In the genomic region with DNA sequence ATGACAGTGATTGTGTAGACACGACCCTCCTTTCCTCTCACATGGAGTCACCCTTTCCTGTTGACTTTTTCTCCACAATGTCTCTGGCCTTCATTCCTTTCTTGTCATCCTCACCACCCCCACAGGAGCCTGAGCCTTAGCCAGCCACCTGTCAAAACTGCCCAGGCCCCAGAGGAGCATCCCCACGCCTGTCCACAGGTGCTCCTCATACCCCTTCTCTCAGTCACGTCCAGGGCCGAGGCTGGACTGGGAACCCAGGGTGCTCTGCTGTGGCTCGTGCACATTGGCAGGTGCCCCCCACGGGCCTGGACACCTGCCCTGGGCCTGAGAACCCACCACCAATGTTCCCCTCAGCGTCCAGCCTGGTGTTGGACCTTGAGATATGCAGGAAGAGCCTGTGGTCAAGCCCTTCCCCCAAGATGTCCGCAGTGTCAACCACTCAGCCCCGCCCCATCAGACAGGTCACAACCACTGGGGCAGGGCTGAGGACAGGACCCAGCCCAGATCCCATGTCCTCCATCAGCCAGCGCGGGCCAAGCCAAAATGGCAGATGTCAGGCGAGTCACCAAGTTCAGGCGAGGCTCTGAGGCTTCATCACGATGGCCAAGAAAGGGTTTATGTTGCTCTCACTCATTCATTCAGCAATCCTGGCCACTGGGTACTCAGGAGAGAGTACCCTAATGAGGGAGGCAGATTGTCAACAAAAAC, we compare ENCODE assay signal across 10 cellular contexts.
A peak's percentile ranks its signal among the peaks of the same experiment; 100 is the strongest.
DNase-seq lines count a peak whose midpoint lies in the region; ATAC-seq and TF ChIP-seq lines count a peak whose summit lies in the region.
"Had no signal": no experiment of that assay in that cellular context is flagged by ENCODE, and none has a peak within 500 bp of the region (broad histone marks: within the 10 kb centered on the region; RNA-seq: fewer than 3 reads in every experiment).

No MANE protein-coding gene starts in this region.

- H3K27me3 Mint-ChIP-seq in activated CD4-positive, alpha-beta memory T cell treated with anti-CD3 and anti-CD28 coated beads, Interleukin-2, amount 10 ng/mL, durations not matched to agents 7 days and 5 days = no peaks in the 10 kb centered on the region
- no peaks in the 10 kb centered on the region for H3K27me3 Mint-ChIP-seq in activated CD4-positive, alpha-beta memory T cell treated with anti-CD3 and anti-CD28 coated beads for 36 hours

- TF ChIP-seq POLR2A in body of pancreas (IDR thresholded peaks at IDR 0.05) = no peak

- in situ Hi-C loops in G401 (cut with HindIII; ENCODE audit: low sequenced_read_pairs) = no loop called here

- no peak overlapping the region for H2BK120ac ChIP-seq in mesendoderm (ENCODE audit: low read depth, low read length)

- H3K36me3 Mint-ChIP-seq in activated CD4-positive, alpha-beta memory T cell treated with anti-CD3 and anti-CD28 coated beads, Interleukin-2, amount 10 ng/mL, durations not matched to agents 7 days and 5 days (ENCODE audit: low read depth) = peaks cover 35% of the 10 kb centered on the region
- H3K36me3 Mint-ChIP-seq in activated CD4-positive, alpha-beta memory T cell treated with anti-CD3 and anti-CD28 coated beads for 36 hours = no peaks in the 10 kb centered on the region

- no peak overlapping the region for H2BK5ac ChIP-seq in mesendoderm (ENCODE audit: low read length)

- H3K27me3 ChIP-seq in body of pancreas (no peaks in the 10 kb centered on the region), mesendoderm (ENCODE audit: insufficient read depth, low read length, poor library complexity) (no peaks in the 10 kb centered on the region), thoracic aorta (replicated peaks; ENCODE audit: insufficient read depth) (no peaks in the 10 kb centered on the region)

- TF ChIP-seq CTCF in body of pancreas (IDR thresholded peaks at IDR 0.05) (no peak), thoracic aorta (IDR thresholded peaks at IDR 0.05) (no peak)

- ATAC-seq in body of pancreas (no peak), thoracic aorta (ENCODE audit: insufficient number of reproducible peaks, low FRiP score, low read depth) (no peak), HG03565 (IDR thresholded peaks at IDR 0.05; ENCODE audit: unreplicated experiment) (no peak), GM18867 (IDR thresholded peaks at IDR 0.05; ENCODE audit: unreplicated experiment) (no peak)

- WGBS in body of pancreas, 2 donors = 20 to 45% methylated on average over 5 to 14 of the region's 14 CpGs
- WGBS in mesendoderm (ENCODE audit: extremely low coverage, insufficient coverage, low lambda C conversion rate) = no CpG with 5 or more reads among the region's 14 CpGs

- H3K56ac ChIP-seq in mesendoderm (ENCODE audit: low read length) = peak overlapping the region; percentile 25

- no peak overlapping the region for H3K18ac ChIP-seq in mesendoderm (ENCODE audit: low read length)

- no peak overlapping the region for H3K9ac ChIP-seq in mesendoderm (ENCODE audit: low read length)

- POLR2A ChIA-PET in activated CD4-positive, alpha-beta memory T cell treated with anti-CD3 and anti-CD28 coated beads, Interleukin-2, amount 10 ng/mL, durations not matched to agents 7 days and 5 days (lab: Charles Lee) = no interaction called here
- POLR2A ChIA-PET in activated CD4-positive, alpha-beta memory T cell treated with anti-CD3 and anti-CD28 coated beads for 36 hours (lab: Charles Lee) = no interaction called here

- no peak overlapping the region for H3K4me2 ChIP-seq in mesendoderm (ENCODE audit: low read length)

- no peaks in the 10 kb centered on the region for H3K9me3 Mint-ChIP-seq in activated CD4-positive, alpha-beta memory T cell treated with anti-CD3 and anti-CD28 coated beads, Interleukin-2, amount 10 ng/mL, durations not matched to agents 7 days and 5 days
- H3K9me3 Mint-ChIP-seq in activated CD4-positive, alpha-beta memory T cell treated with anti-CD3 and anti-CD28 coated beads for 36 hours = no peaks in the 10 kb centered on the region
- H3K9me3 Mint-ChIP-seq: activated B cell treated with CpG ODN at 0.5 μM for 24 hours had no signal

- H3K79me2 ChIP-seq in mesendoderm (ENCODE audit: control insufficient read depth, insufficient read depth, low read length) = peaks cover 23% of the 10 kb centered on the region

- peaks cover 40% of the 10 kb centered on the region for H3K79me1 ChIP-seq in mesendoderm (ENCODE audit: low read length)

- H3K27ac Mint-ChIP-seq in activated CD4-positive, alpha-beta memory T cell treated with anti-CD3 and anti-CD28 coated beads, Interleukin-2, amount 10 ng/mL, durations not matched to agents 7 days and 5 days = peak overlapping the region; percentile 56
- H3K27ac Mint-ChIP-seq in activated CD4-positive, alpha-beta memory T cell treated with anti-CD3 and anti-CD28 coated beads for 36 hours = no peak overlapping the region
- H3K27ac Mint-ChIP-seq: activated B cell treated with CpG ODN at 0.5 μM for 24 hours had no signal

- no peak overlapping the region for H3K4ac ChIP-seq in mesendoderm (ENCODE audit: low read depth, low read length)

- CTCF ChIA-PET in activated CD4-positive, alpha-beta memory T cell treated with anti-CD3 and anti-CD28 coated beads, Interleukin-2, amount 10 ng/mL, durations not matched to agents 7 days and 5 days (lab: Charles Lee) = no interaction called here
- CTCF ChIA-PET in activated CD4-positive, alpha-beta memory T cell treated with anti-CD3 and anti-CD28 coated beads for 36 hours (lab: Charles Lee) = no interaction called here

- H2BK15ac ChIP-seq in mesendoderm (replicated peaks; ENCODE audit: low read depth) = no peak overlapping the region

- H3K9me3 ChIP-seq in body of pancreas = no peaks in the 10 kb centered on the region
- no peaks in the 10 kb centered on the region for H3K9me3 ChIP-seq in thoracic aorta

- H3K27ac ChIP-seq in body of pancreas = peak overlapping the region; percentile 90 to 99 (median 95)
- H3K27ac ChIP-seq in mesendoderm (ENCODE audit: low read depth, low read length) = no peak overlapping the region
- H3K27ac ChIP-seq in thoracic aorta = peak overlapping the region; percentile 66 to 81

- intact Hi-C loops in activated CD4-positive, alpha-beta memory T cell treated with anti-CD3 and anti-CD28 coated beads for 36 hours (cut with micrococcal nuclease) = no loop called here
- intact Hi-C loops in body of pancreas (cut with DNase I) = loop anchor here (5.0 kb wide), 1 partner anchor 36 kb away; no protein-coding TSS in a partner anchor

- no peak overlapping the region for H4K8ac ChIP-seq in mesendoderm (ENCODE audit: low read depth, low read length)

- H3K36me3 ChIP-seq in body of pancreas (replicated peaks in 1 of 2; ENCODE audit: insufficient read depth in 1 of 2, low read depth in 2 of 2) (no peaks in the 10 kb centered on the region), mesendoderm (ENCODE audit: control insufficient read depth, insufficient read depth, low read length) (no peaks in the 10 kb centered on the region), thoracic aorta (no peaks in the 10 kb centered on the region)

- no peak for DNase-seq in activated CD4-positive, alpha-beta memory T cell treated with anti-CD3 and anti-CD28 coated beads, Interleukin-2, amount 10 ng/mL, durations not matched to agents 7 days and 5 days
- no peak for DNase-seq in activated CD4-positive, alpha-beta memory T cell treated with anti-CD3 and anti-CD28 coated beads for 36 hours
- DNase-seq in body of pancreas (no peak), mesendoderm (no peak), thoracic aorta (ENCODE audit: low spot score) (no peak), G401 (ENCODE audit: low spot score) (no peak)
- DNase-seq: activated B cell treated with CpG ODN at 0.5 μM for 24 hours had no signal

- H3K4me1 Mint-ChIP-seq in activated CD4-positive, alpha-beta memory T cell treated with anti-CD3 and anti-CD28 coated beads, Interleukin-2, amount 10 ng/mL, durations not matched to agents 7 days and 5 days = peaks cover 44% of the 10 kb centered on the region
- H3K4me1 Mint-ChIP-seq in activated CD4-positive, alpha-beta memory T cell treated with anti-CD3 and anti-CD28 coated beads for 36 hours (ENCODE audit: low read depth) = peaks cover 2% of the 10 kb centered on the region
- H3K4me1 Mint-ChIP-seq: activated B cell treated with CpG ODN at 0.5 μM for 24 hours had no signal

- H3K4me1 ChIP-seq in body of pancreas = peaks cover 97% of the 10 kb centered on the region
- H3K4me1 ChIP-seq in mesendoderm (ENCODE audit: control insufficient read depth, low read depth, low read length) = peaks cover 3% of the 10 kb centered on the region
- peaks cover 38 to 59% of the 10 kb centered on the region in 2 donors for H3K4me1 ChIP-seq in thoracic aorta (ENCODE audit: control insufficient read depth in 1 of 2, low read depth in 2 of 2)

- H3K4me3 ChIP-seq in body of pancreas = no peak overlapping the region
- no peak overlapping the region for H3K4me3 ChIP-seq in mesendoderm (ENCODE audit: low read length)
- H3K4me3 ChIP-seq in thoracic aorta = no peak overlapping the region
- H3K4me3 ChIP-seq: GM12878 had no signal

- no peak overlapping the region for H3K4me3 Mint-ChIP-seq in activated CD4-positive, alpha-beta memory T cell treated with anti-CD3 and anti-CD28 coated beads, Interleukin-2, amount 10 ng/mL, durations not matched to agents 7 days and 5 days
- H3K4me3 Mint-ChIP-seq in activated CD4-positive, alpha-beta memory T cell treated with anti-CD3 and anti-CD28 coated beads for 36 hours = no peak overlapping the region
- H3K4me3 Mint-ChIP-seq: activated B cell treated with CpG ODN at 0.5 μM for 24 hours had no signal

- no peak overlapping the region for H4K5ac ChIP-seq in mesendoderm (ENCODE audit: low read length)

- no peak overlapping the region for H3K23ac ChIP-seq in mesendoderm (ENCODE audit: low read length)

- H2AK5ac ChIP-seq in mesendoderm (ENCODE audit: low read length) = no peak overlapping the region
